In the genomic region with DNA sequence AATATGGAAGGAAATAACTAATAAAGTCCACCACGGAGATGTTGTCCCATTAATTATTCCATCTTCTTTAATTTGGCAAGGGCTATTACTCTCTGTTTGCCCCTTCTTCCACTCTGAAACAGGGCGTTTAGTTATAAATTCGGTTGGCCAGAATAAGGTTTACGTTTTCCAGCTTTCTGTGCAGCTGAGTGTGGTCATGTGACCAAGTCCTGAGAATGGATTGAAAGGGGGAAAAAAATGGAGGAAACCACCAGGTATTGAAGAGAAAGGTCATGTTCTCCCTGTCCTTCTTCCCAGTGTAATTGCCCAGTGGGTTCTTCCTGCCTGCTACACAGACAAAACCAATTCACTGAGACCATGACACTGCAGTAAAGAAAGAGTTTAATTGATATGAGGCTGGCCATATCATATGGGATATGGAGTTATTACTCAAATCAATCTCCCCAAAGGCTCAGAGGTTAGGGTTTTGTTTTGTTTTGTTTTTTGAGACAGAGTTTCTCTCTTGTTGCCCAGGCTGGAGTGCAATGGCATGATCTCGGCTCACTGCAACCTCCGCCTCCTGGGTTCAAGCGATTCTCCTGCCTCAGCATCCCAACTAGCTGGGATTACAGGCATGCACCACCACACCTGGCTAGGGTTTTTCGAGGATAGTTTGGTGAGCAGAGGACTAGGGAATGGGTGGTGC, we compare ENCODE assay signal across 1 cellular context.
TF ChIP-seq lines count a peak whose summit lies in the region.

No MANE protein-coding gene starts in this region.

TF ChIP-seq in endothelial cell of umbilical vein, 7 proteins besides CTCF, POLR2A, EP300 and RAD21:
- TF ChIP-seq MAX (IDR thresholded peaks at IDR 0.05; ENCODE audit: insufficient read depth, insufficient read length), result no peak
- no peak for TF ChIP-seq GATA2 (IDR thresholded peaks at IDR 0.05; ENCODE audit: insufficient read depth, insufficient read length, low read depth, low read length)
- no peak for TF ChIP-seq FOS (IDR thresholded peaks at IDR 0.05; ENCODE audit: borderline replicate concordance, insufficient read depth, low read length)
- no peak for TF ChIP-seq EZH2 (IDR thresholded peaks at IDR 0.05; ENCODE audit: borderline replicate concordance, low read depth, low read length, severe bottlenecking)
- no peak for TF ChIP-seq MYC (IDR thresholded peaks at IDR 0.05; ENCODE audit: low read depth, low read length)
- TF ChIP-seq POLR2AphosphoS5 (IDR thresholded peaks at IDR 0.05; ENCODE audit: insufficient read depth, low read depth, low read length), result no peak
- TF ChIP-seq JUN (IDR thresholded peaks at IDR 0.05; ENCODE audit: borderline replicate concordance, insufficient read depth, insufficient read length, low read depth), result no peak
